Comparison of ENCODE assay signal across 23 cellular contexts in genomic region chr5:118653926-118654325, GRCh38.
DNase-seq lines count a peak whose midpoint lies in the region; ATAC-seq, FAIRE-seq and TF ChIP-seq lines count a peak whose summit lies in the region.
"Had no signal": no experiment of that assay in that cellular context is flagged by ENCODE, and none has a peak within 500 bp of the region (broad histone marks: within the 10 kb centered on the region; RNA-seq: fewer than 3 reads in every experiment).

No MANE protein-coding gene starts in this region.

- DNase-seq in Right ventricle myocardium inferior (ENCODE audit: missing footprints) (no peak), cardiac septum (ENCODE audit: low spot score) (no peak), GM23338 (ENCODE audit: low spot score) (no peak), H1 (ENCODE audit: low read depth in 1 of 2, low spot score in 2 of 2) (no peak), NAMALWA (ENCODE audit: low spot score) (no peak), HFFc6 (no peak)
- no peak for DNase-seq in activated CD4-positive, alpha-beta T cell treated with anti-CD3 and anti-CD28 coated beads, Interleukin-2, amount 10 ng/mL, durations not matched to agents 7 days and 5 days
- DNase-seq: Caco-2; CD4-positive, CD25-positive, alpha-beta regulatory T cell; CD8-positive, alpha-beta T cell; DMS153; DND-41; GM23248 had no signal

- H3K4me3 ChIP-seq in GM23338 (no peak overlapping the region), H1 (ENCODE audit: extremely low read depth in 1 of 4, insufficient read depth in 2 of 4, low read depth in 3 of 4, low read length in 4 of 4) (no peak overlapping the region)
- H3K4me3 ChIP-seq: BLaER1, GM23248, HAP-1 had no signal

- no peak overlapping the region for H3K27ac Mint-ChIP-seq in GM23338
- H3K27ac Mint-ChIP-seq in nephron = peak overlapping the region in 2 of 3 experiments; percentile 37 to 66
- no peak overlapping the region for H3K27ac Mint-ChIP-seq in activated CD4-positive, alpha-beta T cell treated with anti-CD3 and anti-CD28 coated beads, Interleukin-2, amount 10 ng/mL, durations not matched to agents 7 days and 5 days
- H3K27ac Mint-ChIP-seq in HFFc6 = no peak overlapping the region
- H3K27ac Mint-ChIP-seq: B cell; CD4-positive, CD25-positive, alpha-beta regulatory T cell; CD8-positive, alpha-beta T cell had no signal

- H3K4me3 Mint-ChIP-seq in GM23338 (no peak overlapping the region), nephron (no peak overlapping the region), HFFc6 (no peak overlapping the region)
- H3K4me3 Mint-ChIP-seq in activated CD4-positive, alpha-beta T cell treated with anti-CD3 and anti-CD28 coated beads, Interleukin-2, amount 10 ng/mL, durations not matched to agents 7 days and 5 days = no peak overlapping the region
- H3K4me3 Mint-ChIP-seq: B cell; CD4-positive, CD25-positive, alpha-beta regulatory T cell; CD8-positive, alpha-beta T cell had no signal

- H3K4ac ChIP-seq in H1 (replicated peaks; ENCODE audit: insufficient read length, low read depth, low read length) = no peak overlapping the region

- H3K9me3 Mint-ChIP-seq in GM23338 (peaks cover 32% of the 10 kb centered on the region), nephron (peaks cover 34% of the 10 kb centered on the region), HFFc6 (peaks cover 52% of the 10 kb centered on the region)
- peaks cover 18% of the 10 kb centered on the region for H3K9me3 Mint-ChIP-seq in activated CD4-positive, alpha-beta T cell treated with anti-CD3 and anti-CD28 coated beads, Interleukin-2, amount 10 ng/mL, durations not matched to agents 7 days and 5 days

- no peak overlapping the region for H2BK20ac ChIP-seq in H1 (ENCODE audit: low read length)

- WGBS in H1 (ENCODE audit: extremely low coverage in 1 of 2, insufficient coverage in 1 of 2, insufficient read length in 1 of 2, insufficient replicate concordance in 2 of 2, low coverage in 1 of 2, low lambda C conversion rate in 2 of 2, missing lambda C conversion rate in 1 of 2), 2 experiments = 79% methylated on average over 1 of the region's 1 CpG; no CpG with 5 or more reads in 1 of the 2 experiments

- no peaks in the 10 kb centered on the region for H3K9me2 ChIP-seq in GM23338 (ENCODE audit: insufficient read depth)

- no peak for TF ChIP-seq EP300 in H1 (IDR thresholded peaks at IDR 0.05; ENCODE audit: borderline replicate concordance in 1 of 2, low read depth in 2 of 2, low read length in 2 of 2)

- H3K27me3 Mint-ChIP-seq in GM23338 (ENCODE audit: insufficient read depth, low read depth, poor library complexity) (peaks cover 4% of the 10 kb centered on the region), nephron (ENCODE audit: low read depth) (no peaks in the 10 kb centered on the region), HFFc6 (ENCODE audit: insufficient read depth) (peaks cover 2% of the 10 kb centered on the region; the same call in 1 of the 2 replicates)
- H3K27me3 Mint-ChIP-seq in activated CD4-positive, alpha-beta T cell treated with anti-CD3 and anti-CD28 coated beads, Interleukin-2, amount 10 ng/mL, durations not matched to agents 7 days and 5 days = no peaks in the 10 kb centered on the region
- H3K27me3 Mint-ChIP-seq: B cell; CD4-positive, CD25-positive, alpha-beta regulatory T cell had no signal

- H4K91ac ChIP-seq in H1 (replicated peaks; ENCODE audit: insufficient read length, low read length) = no peak overlapping the region

- H3K9me3 ChIP-seq in H1 (ENCODE audit: insufficient read depth in 2 of 2, low read depth in 1 of 2, low read length in 1 of 2) = peaks cover 17 to 25% of the 10 kb centered on the region in 2 experiments
- H3K9me3 ChIP-seq: HAP-1 had no signal

- no peak overlapping the region for H3K14ac ChIP-seq in H1 (ENCODE audit: insufficient read length)

- H3K27me3 ChIP-seq in GM23338 (ENCODE audit: insufficient read depth) (no peaks in the 10 kb centered on the region), H1 (replicated peaks in 1 of 4; ENCODE audit: control insufficient read depth in 3 of 4, extremely low read depth in 1 of 4, insufficient read depth in 3 of 4, low read length in 3 of 4) (no peaks in the 10 kb centered on the region)
- H3K27me3 ChIP-seq: BLaER1 had no signal

- no peak for TF ChIP-seq CTCF in GM23338 (conservative IDR thresholded peaks at IDR 0.05; ENCODE audit: low read depth in 2 of 2)
- TF ChIP-seq CTCF in H1 (IDR thresholded peaks at IDR 0.05; ENCODE audit: control extremely low read depth in 1 of 3, insufficient read depth in 1 of 3, low read depth in 1 of 3, low read length in 3 of 3) = no peak
- no peak for TF ChIP-seq CTCF in nephron (IDR thresholded peaks at IDR 0.05; ENCODE audit: unreplicated experiment in 3 of 3)
- TF ChIP-seq CTCF in HFFc6 (IDR thresholded peaks at IDR 0.05) = no peak

- POLR2A ChIA-PET in H1 (lab: Charles Lee; ENCODE audit: partially characterized antibody) = no interaction called here
- POLR2A ChIA-PET in activated CD4-positive, alpha-beta T cell treated with anti-CD3 and anti-CD28 coated beads, Interleukin-2, amount 10 ng/mL, durations not matched to agents 7 days and 5 days (lab: Charles Lee) = no interaction called here

- ATAC-seq in Right ventricle myocardium inferior (peak; percentile 74), GM23338 (no peak)
- ATAC-seq: CD8-positive, alpha-beta T cell had no signal

- no peak overlapping the region for H3K56ac ChIP-seq in H1 (replicated peaks; ENCODE audit: insufficient read length, low read depth, low read length)

- H3K36me3 ChIP-seq in GM23338 (ENCODE audit: insufficient read depth) (peaks cover 15% of the 10 kb centered on the region), H1 (ENCODE audit: control insufficient read depth in 2 of 4, insufficient read depth in 4 of 4, low read length in 3 of 4) (no peaks in the 10 kb centered on the region)
- H3K36me3 ChIP-seq: BLaER1, HAP-1 had no signal

- H2BK15ac ChIP-seq in H1 (ENCODE audit: low read length) = no peak overlapping the region

- no peak overlapping the region for H4K5ac ChIP-seq in H1 (ENCODE audit: insufficient read length, low read depth, low read length)

- H2BK12ac ChIP-seq in H1 (ENCODE audit: low read depth, low read length) = no peak overlapping the region

- H4K20me1 ChIP-seq in GM23338 (replicated peaks; ENCODE audit: insufficient read depth) (no peaks in the 10 kb centered on the region), H1 (replicated peaks in 1 of 2; ENCODE audit: control insufficient read depth in 1 of 2, insufficient read depth in 2 of 2, low read length in 2 of 2) (no peaks in the 10 kb centered on the region)
- H4K20me1 ChIP-seq: BLaER1 had no signal

- H3K36me3 Mint-ChIP-seq in GM23338 (ENCODE audit: low read depth) (peaks cover 31% of the 10 kb centered on the region), nephron (ENCODE audit: low read depth) (peaks cover 12% of the 10 kb centered on the region), HFFc6 (ENCODE audit: low read depth) (peaks cover 11% of the 10 kb centered on the region)
- H3K36me3 Mint-ChIP-seq in activated CD4-positive, alpha-beta T cell treated with anti-CD3 and anti-CD28 coated beads, Interleukin-2, amount 10 ng/mL, durations not matched to agents 7 days and 5 days (ENCODE audit: low read depth) = no peaks in the 10 kb centered on the region
- H3K36me3 Mint-ChIP-seq: CD4-positive, CD25-positive, alpha-beta regulatory T cell had no signal

- no peaks in the 10 kb centered on the region for H3K23me2 ChIP-seq in H1 (ENCODE audit: low read depth, low read length)

- intact Hi-C loops in Right ventricle myocardium inferior (cut with DNase I) (no loop called here), cardiac septum (cut with DNase I) (no loop called here)

- no peak overlapping the region for H3K23ac ChIP-seq in H1 (ENCODE audit: insufficient read length)

- H3K4me2 ChIP-seq in GM23338 = no peak overlapping the region
- H3K4me2 ChIP-seq in H1 (ENCODE audit: insufficient read depth in 1 of 2, low read depth in 2 of 2, low read length in 2 of 2) = no peak overlapping the region
- H3K4me2 ChIP-seq: BLaER1 had no signal

- peak overlapping the region; percentile 72; the same call in 1 of the 2 replicates for H2AFZ ChIP-seq in GM23338
- H2AFZ ChIP-seq in H1 (ENCODE audit: low read length) = 0 out of 2 replicates have a peak overlapping the region, but pooled peaks have one; percentile 43
- H2AFZ ChIP-seq: GM23248 had no signal

- H3K18ac ChIP-seq in H1 (ENCODE audit: extremely low read depth, low read length) = no peak overlapping the region

- no peak for TF ChIP-seq POLR2A in H1 (IDR thresholded peaks at IDR 0.05; ENCODE audit: control extremely low read depth in 1 of 2, low read depth in 2 of 2, low read length in 2 of 2)

- H3K4me1 Mint-ChIP-seq in GM23338 (no peaks in the 10 kb centered on the region), nephron (peaks cover 35% of the 10 kb centered on the region), HFFc6 (ENCODE audit: low read depth) (no peaks in the 10 kb centered on the region)
- no peaks in the 10 kb centered on the region for H3K4me1 Mint-ChIP-seq in activated CD4-positive, alpha-beta T cell treated with anti-CD3 and anti-CD28 coated beads, Interleukin-2, amount 10 ng/mL, durations not matched to agents 7 days and 5 days
- H3K4me1 Mint-ChIP-seq: B cell; CD4-positive, CD25-positive, alpha-beta regulatory T cell had no signal

- no peak for TF ChIP-seq RAD21 in H1 (IDR thresholded peaks at IDR 0.05 in 1 of 2, conservative IDR thresholded peaks at IDR 0.05 in 1 of 2; ENCODE audit: low read depth in 2 of 2, low read length in 2 of 2)

- H4K8ac ChIP-seq in H1 (ENCODE audit: extremely low read depth, insufficient read depth, low read length) = no peak overlapping the region

- no peak overlapping the region for H2BK5ac ChIP-seq in H1 (ENCODE audit: low read depth, low read length)

- H3F3A ChIP-seq in GM23338 (replicated peaks; ENCODE audit: low read depth) = no peaks in the 10 kb centered on the region

- CTCF ChIA-PET in H1 (lab: Charles Lee; ENCODE audit: partially characterized antibody) = no interaction called here
- CTCF ChIA-PET in activated CD4-positive, alpha-beta T cell treated with anti-CD3 and anti-CD28 coated beads, Interleukin-2, amount 10 ng/mL, durations not matched to agents 7 days and 5 days (lab: Charles Lee) = no interaction called here

- H3K79me1 ChIP-seq in H1 (ENCODE audit: low read depth, low read length) = no peaks in the 10 kb centered on the region

- H2BK120ac ChIP-seq in H1 (replicated peaks; ENCODE audit: low read depth, low read length) = no peak overlapping the region

- H3K4me1 ChIP-seq in GM23338 (ENCODE audit: insufficient read depth) (no peaks in the 10 kb centered on the region), H1 (replicated peaks in 1 of 4; ENCODE audit: control insufficient read depth in 3 of 4, insufficient read depth in 4 of 4, low read length in 3 of 4) (no peaks in the 10 kb centered on the region)
- H3K4me1 ChIP-seq: BLaER1, HAP-1 had no signal

- H3K9ac ChIP-seq in H1 (replicated peaks in 1 of 4; ENCODE audit: extremely low read depth in 1 of 4, low read depth in 3 of 4, low read length in 3 of 4) = no peak overlapping the region
- H3K9ac ChIP-seq: BLaER1, GM23248 had no signal

- H3K79me2 ChIP-seq in GM23338 (replicated peaks; ENCODE audit: insufficient read depth) = no peaks in the 10 kb centered on the region
- no peaks in the 10 kb centered on the region for H3K79me2 ChIP-seq in H1 (ENCODE audit: control insufficient read depth in 1 of 2, insufficient read depth in 2 of 2, low read length in 2 of 2)

- H3K27ac ChIP-seq in GM23338 (ENCODE audit: low read depth) = no peak overlapping the region
- H3K27ac ChIP-seq in H1 (ENCODE audit: low read depth, low read length) = no peak overlapping the region
- H3K27ac ChIP-seq: 22Rv1, BLaER1, C4-2B, GM23248 had no signal

- FAIRE-seq in H1 (lab: Jason Lieb, UNC) = no peak
- FAIRE-seq: A204.1, G401.6, GM12892, H54 had no signal

- no peak overlapping the region for H2AK5ac ChIP-seq in H1 (ENCODE audit: low read depth, low read length)

Comparison
In these comparisons a context has a peak if more than half of its experiments do, and no peak if none do; other contexts are left out.
1. H3K27ac Mint-ChIP-seq: peak in nephron (2 of 3); none in GM23338 (single experiment), activated CD4-positive, alpha-beta T cell treated with anti-CD3 and anti-CD28 coated beads, Interleukin-2, amount 10 ng/mL, durations not matched to agents 7 days and 5 days (single experiment) and HFFc6 (single experiment).